25 cellular contexts compared by ENCODE assay signal in genomic region chr4:128521156-128521555, GRCh38.
DNase-seq lines count a peak whose midpoint lies in the region; ATAC-seq and TF ChIP-seq lines count a peak whose summit lies in the region.
"Had no signal": no experiment of that assay in that cellular context is flagged by ENCODE, and none has a peak within 500 bp of the region (broad histone marks: within the 10 kb centered on the region; RNA-seq: fewer than 3 reads in every experiment).

No MANE protein-coding gene starts in this region.

- TF ChIP-seq CTCF in HFFc6 (IDR thresholded peaks at IDR 0.05) (no peak), astrocyte of the spinal cord (IDR thresholded peaks at IDR 0.05; ENCODE audit: low read depth, low read length) (no peak), fibroblast of pulmonary artery (IDR thresholded peaks at IDR 0.05; ENCODE audit: low read length, missing control alignments) (no peak)

- no peak overlapping the region for H3K4me3 ChIP-seq in astrocyte of the spinal cord (ENCODE audit: low read depth, low read length)
- no peak overlapping the region for H3K4me3 ChIP-seq in fibroblast of pulmonary artery (replicated peaks; ENCODE audit: low read depth, low read length)
- H3K4me3 ChIP-seq: lung, pancreas, SK-N-MC, tibial nerve had no signal

- no peaks in the 10 kb centered on the region for H3K9me3 Mint-ChIP-seq in HFFc6
- H3K9me3 Mint-ChIP-seq: effector memory CD8-positive, alpha-beta T cell had no signal

- H3K27ac Mint-ChIP-seq in HFFc6: no peak overlapping the region; the same call in 1 of the 2 replicates
- H3K27ac Mint-ChIP-seq: CD14-positive monocyte; effector memory CD8-positive, alpha-beta T cell; naive B cell had no signal

- peaks cover 1% of the 10 kb centered on the region; the same call in 1 of the 2 replicates for H3K27me3 Mint-ChIP-seq in HFFc6 (ENCODE audit: insufficient read depth)

- DNase-seq in HFFc6 (peak; percentile 4), astrocyte of the spinal cord (ENCODE audit: low read depth, low spot score) (peak; percentile 29), fibroblast of pulmonary artery (ENCODE audit: low read depth) (peak; percentile 80), renal cortical epithelial cell (ENCODE audit: low read depth) (peak; percentile 63), KG1 (lab: John Stamatoyannopoulos, UW) (no peak), SHP77 (lab: John Stamatoyannopoulos, UW) (no peak)
- DNase-seq in NK-92 treated with Interleukin-12 subunit alpha and Interleukin-12 subunit beta, amount 100 ng/mL, for 24 hours (lab: John Stamatoyannopoulos, UW): no peak
- DNase-seq: activated CD4-positive, alpha-beta T cell treated with anti-CD3 and anti-CD28 coated beads, Interleukin-2, amount 50 U/mL, for 4 hours; activated effector memory CD4-positive, alpha-beta T cell treated with anti-CD3 and anti-CD28 coated beads, Interleukin-2, amount 50 U/mL, for 16 hours; effector memory CD8-positive, alpha-beta T cell; hypothalamus; islet precursor cell; naive B cell; NCI-H1092; NCI-H2081; pancreas; stimulated activated CD4-positive, alpha-beta T cell treated with anti-CD3 and anti-CD28 coated beads, Interleukin-2, amount 100 ng/mL, for 24 hours; stimulated activated naive CD4-positive, alpha-beta T cell; T-helper 2 cell had no signal

- no peak overlapping the region for H3K4me3 Mint-ChIP-seq in HFFc6
- H3K4me3 Mint-ChIP-seq: CD14-positive monocyte; effector memory CD8-positive, alpha-beta T cell; naive B cell had no signal

- H3K4me1 Mint-ChIP-seq in HFFc6 (ENCODE audit: low read depth): peaks cover 86% of the 10 kb centered on the region

- in situ Hi-C loops in astrocyte of the spinal cord (cut with HindIII; ENCODE audit: low sequenced_read_pairs): no loop called here

- no peak for ATAC-seq in GM19467 (IDR thresholded peaks at IDR 0.05; ENCODE audit: unreplicated experiment)
- ATAC-seq: effector memory CD8-positive, alpha-beta T cell; Panc1 had no signal

- peaks cover 5% of the 10 kb centered on the region; the same call in 1 of the 2 replicates for H3K36me3 Mint-ChIP-seq in HFFc6 (ENCODE audit: low read depth)
- H3K36me3 Mint-ChIP-seq: CD14-positive monocyte, naive B cell had no signal

Comparison
In these comparisons a context has a peak if more than half of its experiments do, and no peak if none do; other contexts are left out.
1. DNase-seq: peak in HFFc6 (single experiment), astrocyte of the spinal cord (single experiment), fibroblast of pulmonary artery (single experiment) and renal cortical epithelial cell (single experiment); none in NK-92 treated with Interleukin-12 subunit alpha and Interleukin-12 subunit beta, amount 100 ng/mL, for 24 hours (single experiment), KG1 (single experiment) and SHP77 (0 of 2).